Comparison of ENCODE assay signal across 8 cellular contexts in the genomic region with DNA sequence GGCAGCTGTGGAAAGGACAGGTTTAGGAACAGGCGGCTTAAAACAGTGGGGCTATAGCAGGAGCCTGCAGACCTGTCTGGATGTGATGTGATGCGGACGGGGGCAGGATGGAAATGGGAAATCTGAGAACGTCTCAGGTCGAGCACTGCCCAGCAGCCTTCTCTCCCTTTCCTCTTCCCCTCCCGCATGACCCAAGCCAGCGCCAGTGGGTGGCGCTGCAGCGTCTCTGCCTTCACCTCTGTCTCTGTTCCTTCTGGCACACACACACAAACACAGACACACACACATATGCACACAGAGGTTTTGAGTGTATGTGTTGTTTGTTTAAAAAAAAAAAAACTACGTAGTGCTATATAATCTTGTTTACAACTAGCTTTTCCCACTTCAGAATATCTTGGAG.
DNase-seq lines count a peak whose midpoint lies in the region; TF ChIP-seq lines count a peak whose summit lies in the region.

No MANE protein-coding gene starts in this region.

- H3K27me3 Mint-ChIP-seq in activated CD4-positive, alpha-beta T cell treated with anti-CD3 and anti-CD28 coated beads, Interleukin-2, amount 10 ng/mL, durations not matched to agents 24 days and 14 days, result peaks cover 11% of the 10 kb centered on the region

- no peak overlapping the region for H3K4me2 ChIP-seq in mammary epithelial cell (ENCODE audit: insufficient read depth, low read depth, low read length)

- peak overlapping the region; percentile 62 for H2AFZ ChIP-seq in mammary epithelial cell (ENCODE audit: low read depth, low read length)

- no peak overlapping the region for H3K4me3 Mint-ChIP-seq in activated CD4-positive, alpha-beta T cell treated with anti-CD3 and anti-CD28 coated beads, Interleukin-2, amount 10 ng/mL, durations not matched to agents 24 days and 14 days

- H3K4me1 ChIP-seq in mammary epithelial cell (ENCODE audit: insufficient read depth, low read length), result peaks cover 3% of the 10 kb centered on the region

- 50% methylated on average over 4 of the region's 10 CpGs for WGBS in mammary epithelial cell (ENCODE audit: low coverage, missing lambda C conversion rate)

- H3K36me3 Mint-ChIP-seq in activated CD4-positive, alpha-beta T cell treated with anti-CD3 and anti-CD28 coated beads, Interleukin-2, amount 10 ng/mL, durations not matched to agents 24 days and 14 days (ENCODE audit: low read depth), result no peaks in the 10 kb centered on the region

- peaks cover 6% of the 10 kb centered on the region for H3K27me3 ChIP-seq in mammary epithelial cell (ENCODE audit: insufficient read depth, low read length)

- peaks cover 6% of the 10 kb centered on the region for H3K4me1 Mint-ChIP-seq in activated CD4-positive, alpha-beta T cell treated with anti-CD3 and anti-CD28 coated beads, Interleukin-2, amount 10 ng/mL, durations not matched to agents 24 days and 14 days

- no peaks in the 10 kb centered on the region for H4K20me1 ChIP-seq in mammary epithelial cell (ENCODE audit: insufficient read depth, low read length)

- no peaks in the 10 kb centered on the region for H3K79me2 ChIP-seq in mammary epithelial cell (ENCODE audit: insufficient read depth, low read length)

- CTCF ChIA-PET in mammary epithelial cell (lab: Charles Lee; ENCODE audit: low non-redundant PET), result no interaction called here

- intact Hi-C loops in activated CD4-positive, alpha-beta T cell treated with anti-CD3 and anti-CD28 coated beads, Interleukin-2, amount 10 ng/mL, durations not matched to agents 24 days and 14 days (cut with micrococcal nuclease), result no loop called here
- intact Hi-C loops in mammary epithelial cell (cut with micrococcal nuclease), result loop anchor here (2.0 kb wide), 1 partner anchor 52 kb away; no protein-coding TSS in a partner anchor

- H3K27ac Mint-ChIP-seq in activated CD4-positive, alpha-beta T cell treated with anti-CD3 and anti-CD28 coated beads, Interleukin-2, amount 10 ng/mL, durations not matched to agents 24 days and 14 days, result no peak overlapping the region

- H3K4me3 ChIP-seq in mammary epithelial cell (replicated peaks in 1 of 3; ENCODE audit: insufficient read depth in 1 of 3, low read depth in 2 of 3, low read length in 3 of 3), result no peak overlapping the region

- no peak overlapping the region for H3K9ac ChIP-seq in mammary epithelial cell (ENCODE audit: insufficient read depth, low read length)

- no peaks in the 10 kb centered on the region for H3K9me3 Mint-ChIP-seq in activated CD4-positive, alpha-beta T cell treated with anti-CD3 and anti-CD28 coated beads, Interleukin-2, amount 10 ng/mL, durations not matched to agents 24 days and 14 days

- dilution Hi-C loops in mammary epithelial cell (cut with HindIII; ENCODE audit: low sequenced_read_pairs), result no loop called here

- no TSS peak for BruUV-seq in mammary epithelial cell (replicated peaks; lab: Mats Ljungman, UMichigan)

- no peak overlapping the region for H3K27ac ChIP-seq in mammary epithelial cell (ENCODE audit: insufficient read depth, low read depth, low read length)

- H3K36me3 ChIP-seq in mammary epithelial cell (ENCODE audit: insufficient read depth, low read length), result no peaks in the 10 kb centered on the region

- no peaks in the 10 kb centered on the region for H3K9me3 ChIP-seq in mammary epithelial cell (replicated peaks; ENCODE audit: insufficient read depth, low read length)

- peak; percentile 42 to 50 for TF ChIP-seq CTCF in mammary epithelial cell (conservative IDR thresholded peaks at IDR 0.05 in 1 of 2, IDR thresholded peaks at IDR 0.05 in 1 of 2; ENCODE audit: extremely low read depth in 1 of 2, insufficient read depth in 1 of 2, low read depth in 1 of 2, low read length in 2 of 2)

- DNase-seq in activated CD4-positive, alpha-beta T cell treated with anti-CD3 and anti-CD28 coated beads, Interleukin-2, amount 10 ng/mL, durations not matched to agents 24 days and 14 days, result peak; percentile 71
- DNase-seq in activated CD4-positive, alpha-beta T cell treated with anti-CD3 and anti-CD28 coated beads, Interleukin-2, amount 50 U/mL, for 1 hour, result no peak
- DNase-seq in NCI-H1694 (lab: John Stamatoyannopoulos, UW) (peak; percentile 66), mammary epithelial cell (no peak), midbrain (lab: John Stamatoyannopoulos, UW) (peak; percentile 17), NK-92 (lab: John Stamatoyannopoulos, UW; ENCODE audit: unreplicated experiment) (no peak), HK-2 (ENCODE audit: unreplicated experiment) (no peak), NOMO-1 treated with dmso at 0.1 percent for 144 hours (lab: John Stamatoyannopoulos, UW; ENCODE audit: unreplicated experiment) (no peak)

- in situ Hi-C loops in mammary epithelial cell (cut with MboI; ENCODE audit: low sequenced_read_pairs in 2 of 2), result no loop called here

Comparison
In these comparisons a context has a peak if more than half of its experiments do, and no peak if none do; other contexts are left out.
1. DNase-seq: peak in activated CD4-positive, alpha-beta T cell treated with anti-CD3 and anti-CD28 coated beads, Interleukin-2, amount 10 ng/mL, durations not matched to agents 24 days and 14 days (single experiment), NCI-H1694 (single experiment) and midbrain (single experiment); none in activated CD4-positive, alpha-beta T cell treated with anti-CD3 and anti-CD28 coated beads, Interleukin-2, amount 50 U/mL, for 1 hour (single experiment), mammary epithelial cell (single experiment), NK-92 (single experiment), HK-2 (single experiment) and NOMO-1 treated with dmso at 0.1 percent for 144 hours (single experiment).